In genomic region chr4:168585168-168586091, GRCh38 we compare ENCODE assay signal across 8 cellular contexts.
DNase-seq lines count a peak whose midpoint lies in the region; ATAC-seq, FAIRE-seq and TF ChIP-seq lines count a peak whose summit lies in the region.

No MANE protein-coding gene starts in this region.

- H2BK15ac ChIP-seq in IMR-90 (ENCODE audit: low read depth, low read length): peak overlapping the region; percentile 72; the same call in 2 of the 3 replicates
- no peak overlapping the region for H2BK15ac ChIP-seq in H1 (ENCODE audit: low read length)

- H3K56ac ChIP-seq in IMR-90 (ENCODE audit: extremely low read depth, insufficient read depth, low read length) (no peak overlapping the region; the same call in 1 of the 2 replicates), H1 (replicated peaks; ENCODE audit: insufficient read length, low read depth, low read length) (no peak overlapping the region)

- TF ChIP-seq POLR2A in IMR-90 (IDR thresholded peaks at IDR 0.05; ENCODE audit: low read depth, low read length) (no peak), H1 (IDR thresholded peaks at IDR 0.05; ENCODE audit: control extremely low read depth in 1 of 2, low read depth in 2 of 2, low read length in 2 of 2) (no peak)

- FAIRE-seq in H1 (lab: Jason Lieb, UNC): peak; percentile 81

- H3K4me1 ChIP-seq in IMR-90 (ENCODE audit: control insufficient read depth, insufficient read depth, low read length): peaks cover 18% of the 10 kb centered on the region
- peaks cover 0 to 3% (median 0%) of the 10 kb centered on the region in 4 experiments; a peak in 2 of 7 replicates for H3K4me1 ChIP-seq in H1 (replicated peaks in 1 of 4; ENCODE audit: control insufficient read depth in 3 of 4, insufficient read depth in 4 of 4, low read length in 3 of 4)
- peaks cover 0 to 10% of the 10 kb centered on the region in 2 donors for H3K4me1 ChIP-seq in lung (ENCODE audit: control insufficient read depth in 2 of 2, insufficient read depth in 2 of 2, low read length in 2 of 2)
- peaks cover 5 to 32% of the 10 kb centered on the region in 2 donors for H3K4me1 ChIP-seq in thoracic aorta (ENCODE audit: control insufficient read depth in 1 of 2, low read depth in 2 of 2)

- peak overlapping the region; percentile 87 for H2AK5ac ChIP-seq in IMR-90 (ENCODE audit: low read depth, low read length)
- no peak overlapping the region for H2AK5ac ChIP-seq in H1 (ENCODE audit: low read depth, low read length)

- H2BK20ac ChIP-seq in IMR-90 (ENCODE audit: low read depth, low read length) (peak overlapping the region; percentile 71), H1 (ENCODE audit: low read length) (no peak overlapping the region)

- H3K79me1 ChIP-seq in IMR-90 (ENCODE audit: low read depth in 1 of 2, low read length in 2 of 2): peaks cover 0 to 3% of the 10 kb centered on the region in 2 experiments; a peak in 1 of 4 replicates
- H3K79me1 ChIP-seq in H1 (ENCODE audit: low read depth, low read length): no peaks in the 10 kb centered on the region

- H3K4ac ChIP-seq in IMR-90 (ENCODE audit: low read depth, low read length): peak overlapping the region; percentile 42
- no peak overlapping the region for H3K4ac ChIP-seq in H1 (replicated peaks; ENCODE audit: insufficient read length, low read depth, low read length)

- H3K18ac ChIP-seq in IMR-90 (ENCODE audit: low read depth, low read length) (peak overlapping the region; percentile 32; the same call in 1 of the 2 replicates), H1 (ENCODE audit: extremely low read depth, low read length) (no peak overlapping the region)

- DNase-seq in NCI-H2081 (lab: John Stamatoyannopoulos, UW): peak; percentile 30 to 54
- no peak for DNase-seq in NCI-H2081 treated with DMSO at 0.1 percent for 48 hours (lab: John Stamatoyannopoulos, UW)
- DNase-seq in IMR-90: peak; percentile 82
- peak; percentile 12 for DNase-seq in SK-N-DZ (ENCODE audit: low spot score)
- peak; percentile 53 to 78 for DNase-seq in H1 (ENCODE audit: low read depth in 1 of 2, low spot score in 2 of 2)
- DNase-seq in lung (ENCODE audit: low spot score): peak; percentile 80
- peak; percentile 71 for DNase-seq in thoracic aorta (ENCODE audit: low spot score)

- no peaks in the 10 kb centered on the region for H3K23me2 ChIP-seq in H1 (ENCODE audit: low read depth, low read length)

- H3K79me2 ChIP-seq in H1 (ENCODE audit: control insufficient read depth in 1 of 2, insufficient read depth in 2 of 2, low read length in 2 of 2): no peaks in the 10 kb centered on the region

- H3K9me1 ChIP-seq in IMR-90 (ENCODE audit: insufficient read depth, low read length): peaks cover 11% of the 10 kb centered on the region

- H3K36me3 ChIP-seq in IMR-90 (ENCODE audit: control insufficient read depth, insufficient read depth, low read length) (no peaks in the 10 kb centered on the region), H1 (ENCODE audit: control insufficient read depth in 2 of 4, insufficient read depth in 4 of 4, low read length in 3 of 4) (no peaks in the 10 kb centered on the region), lung (ENCODE audit: control insufficient read depth in 2 of 2, insufficient read depth in 2 of 2, low read length in 2 of 2) (no peaks in the 10 kb centered on the region), thoracic aorta (no peaks in the 10 kb centered on the region)

- no peaks in the 10 kb centered on the region for H4K20me1 ChIP-seq in IMR-90 (ENCODE audit: insufficient read depth, low read length)
- no peaks in the 10 kb centered on the region for H4K20me1 ChIP-seq in H1 (replicated peaks in 1 of 2; ENCODE audit: control insufficient read depth in 1 of 2, insufficient read depth in 2 of 2, low read length in 2 of 2)

- 0 out of 2 replicates have a peak overlapping the region, but pooled peaks have one; percentile 10 for H3K14ac ChIP-seq in IMR-90 (replicated peaks; ENCODE audit: low read depth, low read length)
- no peak overlapping the region for H3K14ac ChIP-seq in H1 (ENCODE audit: insufficient read length)

- H3K4me2 ChIP-seq in IMR-90 (ENCODE audit: low read depth, low read length) (no peak overlapping the region), H1 (ENCODE audit: insufficient read depth in 1 of 2, low read depth in 2 of 2, low read length in 2 of 2) (no peak overlapping the region)

- H3K9me3 ChIP-seq in IMR-90 (ENCODE audit: control insufficient read depth, insufficient read depth, low read length): no peaks in the 10 kb centered on the region
- H3K9me3 ChIP-seq in H1 (ENCODE audit: insufficient read depth in 2 of 2, low read depth in 1 of 2, low read length in 1 of 2): no peaks in the 10 kb centered on the region
- no peaks in the 10 kb centered on the region for H3K9me3 ChIP-seq in lung (ENCODE audit: control insufficient read depth in 2 of 2, insufficient read depth in 1 of 2, low read length in 1 of 2)
- no peaks in the 10 kb centered on the region for H3K9me3 ChIP-seq in thoracic aorta

- WGBS in IMR-90 (ENCODE audit: extremely low coverage in 2 of 2, insufficient read length in 1 of 2), 2 experiments: 6% methylated on average over 4 of the region's 9 CpGs; no CpG with 5 or more reads in 1 of the 2 experiments
- WGBS in H1 (ENCODE audit: extremely low coverage in 1 of 2, insufficient coverage in 1 of 2, insufficient read length in 1 of 2, insufficient replicate concordance in 2 of 2, low coverage in 1 of 2, low lambda C conversion rate in 2 of 2, missing lambda C conversion rate in 1 of 2), 2 experiments: 32% methylated on average over 9 of the region's 9 CpGs; no CpG with 5 or more reads in 1 of the 2 experiments
- 20 to 32% methylated on average over 9 of the region's 9 CpGs for WGBS in lung, 2 donors

- TF ChIP-seq RAD21 in IMR-90 (IDR thresholded peaks at IDR 0.05; ENCODE audit: low read length): peak; percentile 88
- TF ChIP-seq RAD21 in H1 (IDR thresholded peaks at IDR 0.05 in 1 of 2, conservative IDR thresholded peaks at IDR 0.05 in 1 of 2; ENCODE audit: low read depth in 2 of 2, low read length in 2 of 2): peak; percentile 91 to 94

- no peak overlapping the region for H2AK9ac ChIP-seq in IMR-90 (replicated peaks; ENCODE audit: low read depth, low read length, poor library complexity)

- H3K27ac ChIP-seq in IMR-90 (ENCODE audit: insufficient read depth, low read length) (no peak overlapping the region), H1 (ENCODE audit: low read depth, low read length) (no peak overlapping the region), lung (ENCODE audit: low read depth in 1 of 2, low read length in 1 of 2) (no peak overlapping the region), thoracic aorta (no peak overlapping the region)

- H2AFZ ChIP-seq in IMR-90 (replicated peaks; ENCODE audit: low read length, poor library complexity) (peak overlapping the region; percentile 44), H1 (ENCODE audit: low read length) (no peak overlapping the region)

- intact Hi-C loops in IMR-90 (cut with micrococcal nuclease): loop anchor here (1.0 to 5.0 kb wide), 9 partner anchors 49 to 403 kb away; no protein-coding TSS in a partner anchor

- H3K23ac ChIP-seq in IMR-90 (ENCODE audit: low read depth, low read length) (0 out of 2 replicates have a peak overlapping the region, but pooled peaks have one; percentile 34), H1 (ENCODE audit: insufficient read length) (no peak overlapping the region)

- H4K5ac ChIP-seq in IMR-90 (ENCODE audit: low read depth, low read length) (no peak overlapping the region; the same call in 1 of the 2 replicates), H1 (ENCODE audit: insufficient read length, low read depth, low read length) (no peak overlapping the region)

- peak; percentile 95 for ATAC-seq in GM21723 (IDR thresholded peaks at IDR 0.05; ENCODE audit: unreplicated experiment)
- ATAC-seq in IMR-90 (ENCODE audit: low read depth): peak; percentile 87
- peak; percentile 90 for ATAC-seq in lung (ENCODE audit: insufficient read depth, low FRiP score)
- peak; percentile 78 for ATAC-seq in thoracic aorta (ENCODE audit: insufficient number of reproducible peaks, low FRiP score, low read depth)

- H3K4me3 ChIP-seq in IMR-90 (ENCODE audit: insufficient read depth, low read depth, low read length) (no peak overlapping the region), H1 (ENCODE audit: extremely low read depth in 1 of 4, insufficient read depth in 2 of 4, low read depth in 3 of 4, low read length in 4 of 4) (no peak overlapping the region), lung (no peak overlapping the region), thoracic aorta (no peak overlapping the region)

- BruUV-seq in IMR-90 (replicated peaks; lab: Mats Ljungman, UMichigan): no TSS peak

- no peak overlapping the region for H2BK12ac ChIP-seq in H1 (ENCODE audit: low read depth, low read length)

- in situ Hi-C loops in IMR-90 (cut with MboI; ENCODE audit: low sequenced_read_pairs): no loop called here

- dilution Hi-C loops in IMR-90 (cut with HindIII; ENCODE audit: low sequenced_read_pairs, unreplicated experiment): no loop called here

- peak overlapping the region; percentile 47 for H2BK5ac ChIP-seq in IMR-90 (ENCODE audit: low read depth, low read length, poor library complexity, severe bottlenecking)
- H2BK5ac ChIP-seq in H1 (ENCODE audit: low read depth, low read length): no peak overlapping the region

- CTCF ChIA-PET in IMR-90 (lab: Yijun Ruan, JAX): interaction anchor here (0.6 to 2.2 kb wide), 29 partner anchors 10 to 324 kb away, joined by 3 to 10 read pairs (median 3); no protein-coding TSS in a partner anchor
- CTCF ChIA-PET in H1 (lab: Charles Lee; ENCODE audit: partially characterized antibody): interaction anchor here (0.6 to 3.0 kb wide), 57 partner anchors 9 to 798 kb away, joined by 3 to 21 read pairs (median 4); no protein-coding TSS in a partner anchor

- peak; percentile 76 for TF ChIP-seq CTCF in IMR-90 (conservative IDR thresholded peaks at IDR 0.05; ENCODE audit: low read depth, low read length)
- TF ChIP-seq CTCF in H1 (IDR thresholded peaks at IDR 0.05; ENCODE audit: control extremely low read depth in 1 of 3, insufficient read depth in 1 of 3, low read depth in 1 of 3, low read length in 3 of 3): peak; percentile 72 to 83 (median 81)
- TF ChIP-seq CTCF in lung (IDR thresholded peaks at IDR 0.05; ENCODE audit: control extremely low read depth, extremely low read depth): peak; percentile 43
- TF ChIP-seq CTCF in thoracic aorta (IDR thresholded peaks at IDR 0.05): peak; percentile 81

- TF ChIP-seq EP300 in H1 (IDR thresholded peaks at IDR 0.05; ENCODE audit: borderline replicate concordance in 1 of 2, low read depth in 2 of 2, low read length in 2 of 2): no peak

- H2BK120ac ChIP-seq in IMR-90 (ENCODE audit: low read depth, low read length) (peak overlapping the region; percentile 72), H1 (replicated peaks; ENCODE audit: low read depth, low read length) (no peak overlapping the region)

- POLR2A ChIA-PET in IMR-90 (lab: Charles Lee; ENCODE audit: unreplicated experiment) (no interaction called here), H1 (lab: Charles Lee; ENCODE audit: partially characterized antibody) (interaction anchor here (1.0 kb wide), 2 partner anchors 106 to 336 kb away, joined by 3 to 4 read pairs; no protein-coding TSS in a partner anchor)

- H3K27me3 ChIP-seq in IMR-90 (ENCODE audit: control insufficient read depth, insufficient read depth, low read length) (no peaks in the 10 kb centered on the region), H1 (replicated peaks in 1 of 4; ENCODE audit: control insufficient read depth in 3 of 4, extremely low read depth in 1 of 4, insufficient read depth in 3 of 4, low read length in 3 of 4) (no peaks in the 10 kb centered on the region), lung (ENCODE audit: control insufficient read depth, insufficient read depth) (no peaks in the 10 kb centered on the region), thoracic aorta (replicated peaks; ENCODE audit: insufficient read depth) (no peaks in the 10 kb centered on the region)

- H4K91ac ChIP-seq in IMR-90 (ENCODE audit: insufficient read depth, low read depth, low read length): peak overlapping the region; percentile 67
- H4K91ac ChIP-seq in H1 (replicated peaks; ENCODE audit: insufficient read length, low read length): no peak overlapping the region

- H3K9ac ChIP-seq in IMR-90 (ENCODE audit: low read depth, low read length) (0 out of 2 replicates have a peak overlapping the region, but pooled peaks have one; percentile 43), H1 (replicated peaks in 1 of 4; ENCODE audit: extremely low read depth in 1 of 4, low read depth in 3 of 4, low read length in 3 of 4) (no peak overlapping the region)

- H4K8ac ChIP-seq in IMR-90 (ENCODE audit: low read depth in 2 of 2, low read length in 2 of 2): peak overlapping the region in 1 of 2 experiments; percentile 59; a peak in 2 of 4 replicates
- H4K8ac ChIP-seq in H1 (ENCODE audit: extremely low read depth, insufficient read depth, low read length): no peak overlapping the region
